In genomic region chr5:112707187-112708179, GRCh38 we compare ENCODE assay signal across 8 cellular contexts. TPM values are rescaled to one million over a fixed set of nuclear protein-coding genes. Genes with fewer than 3 reads are reported as not detected.
A peak's percentile ranks its signal among the peaks of the same experiment; 100 is the strongest.
DNase-seq lines count a peak whose midpoint lies in the region; ATAC-seq and TF ChIP-seq lines count a peak whose summit lies in the region.

No MANE protein-coding gene starts in this region.

- CTCF ChIA-PET in AG04450 (lab: Charles Lee), result interaction anchor here (1.3 to 2.0 kb wide), 3 partner anchors 20 to 50 kb away, joined by 3 to 5 read pairs (median 4); no protein-coding TSS in a partner anchor

- intact Hi-C loops in breast epithelium (cut with DNase I; ENCODE audit: low total_unique reads), result no loop called here

- H3K9me3 ChIP-seq in AG04450 (ENCODE audit: control insufficient read depth, insufficient read depth, low read length) (peaks cover 2% of the 10 kb centered on the region; the same call in 1 of the 2 replicates), breast epithelium (no peaks in the 10 kb centered on the region), iPS-18c (ENCODE audit: control insufficient read depth, insufficient read depth, low read length) (no peaks in the 10 kb centered on the region), skeletal muscle satellite cell (replicated peaks; ENCODE audit: low read length) (no peaks in the 10 kb centered on the region)

- POLR2A ChIA-PET in AG04450 (lab: Yijun Ruan, JAX), result no interaction called here

- H3K36me3 ChIP-seq in breast epithelium (no peaks in the 10 kb centered on the region), skeletal muscle satellite cell (ENCODE audit: insufficient read depth, low read length) (no peaks in the 10 kb centered on the region)

- H3K27me3 ChIP-seq in AG04450 (ENCODE audit: control insufficient read depth, insufficient read depth, low read length) (no peaks in the 10 kb centered on the region), breast epithelium (no peaks in the 10 kb centered on the region), skeletal muscle satellite cell (ENCODE audit: control insufficient read depth, insufficient read depth, low read length) (no peaks in the 10 kb centered on the region)

- H3K4me2 ChIP-seq in skeletal muscle satellite cell (ENCODE audit: low read length), result peak overlapping the region; percentile 83

- H3K4me3 ChIP-seq in AG04450 (ENCODE audit: low read depth, low read length), result peak overlapping the region; percentile 98
- H3K4me3 ChIP-seq in breast epithelium, result peak overlapping the region; percentile 79 to 99 (median 95)
- peak overlapping the region; percentile 99 for H3K4me3 ChIP-seq in iPS-18c (ENCODE audit: insufficient read depth, low read depth, low read length)
- H3K4me3 ChIP-seq in skeletal muscle satellite cell (ENCODE audit: low read length), result peak overlapping the region; percentile 93

- ATAC-seq in GM18873 (IDR thresholded peaks at IDR 0.05; ENCODE audit: low FRiP score, unreplicated experiment) (peak; percentile 95), HG03135 (IDR thresholded peaks at IDR 0.05; ENCODE audit: unreplicated experiment) (peak; percentile 95)

- no peak for TF ChIP-seq CTCF in AG04450 (IDR thresholded peaks at IDR 0.05; ENCODE audit: low read depth, low read length)
- no peak for TF ChIP-seq CTCF in VCaP (conservative IDR thresholded peaks at IDR 0.05)
- peak in 1 of 3 donors; percentile 8 for TF ChIP-seq CTCF in breast epithelium (IDR thresholded peaks at IDR 0.05)

- TF ChIP-seq POLR2A in breast epithelium (IDR thresholded peaks at IDR 0.05), result no peak

- H3K4me1 ChIP-seq in breast epithelium (peaks cover 0 to 6% of the 10 kb centered on the region in 2 donors), skeletal muscle satellite cell (ENCODE audit: control insufficient read depth, insufficient read depth, low read length) (peaks cover 20% of the 10 kb centered on the region)

- DNase-seq in AG04450 (ENCODE audit: low read depth, low spot score) (peak; percentile 98), NCI-H2196 (lab: John Stamatoyannopoulos, UW; ENCODE audit: unreplicated experiment) (peak; percentile 97), breast epithelium (ENCODE audit: low spot score in 2 of 2) (peak; percentile 94 to 95)

- peak overlapping the region; percentile 94 for H3K9ac ChIP-seq in skeletal muscle satellite cell (ENCODE audit: low read depth, low read length)

- peak overlapping the region; percentile 80 for H3K27ac ChIP-seq in AG04450 (ENCODE audit: low read depth, low read length)
- peak overlapping the region; percentile 88 for H3K27ac ChIP-seq in VCaP
- peak overlapping the region; percentile 95 for H3K27ac ChIP-seq in breast epithelium

RNA-seq across cellular contexts. Expression of gene APC, which starts 30.2 kb away (rescaled TPM):
- 16.0 and 25.7 TPM in 2 replicates for polyA plus RNA-seq in AG04450 (2011; rRNA removed)
- polyA minus RNA-seq in AG04450 (2011; rRNA and poly(A)+ RNA removed), result 43.6 and 68.5 TPM in 2 replicates
- total RNA-seq in breast epithelium, result 10 to 100 TPM; 51.5 to 73.9 (median 65.1) TPM
- 48.2 and 56.6 TPM in 2 replicates for total RNA-seq in skeletal muscle satellite cell (2012; rRNA removed)

Comparison
In these comparisons a context has a peak if more than half of its experiments do, and no peak if none do; other contexts are left out.
1. Peak in every context shown above with its lines: DNase-seq, ATAC-seq, H3K4me3 ChIP-seq and H3K27ac ChIP-seq.